12 cellular contexts compared by ENCODE assay signal in the genomic region with DNA sequence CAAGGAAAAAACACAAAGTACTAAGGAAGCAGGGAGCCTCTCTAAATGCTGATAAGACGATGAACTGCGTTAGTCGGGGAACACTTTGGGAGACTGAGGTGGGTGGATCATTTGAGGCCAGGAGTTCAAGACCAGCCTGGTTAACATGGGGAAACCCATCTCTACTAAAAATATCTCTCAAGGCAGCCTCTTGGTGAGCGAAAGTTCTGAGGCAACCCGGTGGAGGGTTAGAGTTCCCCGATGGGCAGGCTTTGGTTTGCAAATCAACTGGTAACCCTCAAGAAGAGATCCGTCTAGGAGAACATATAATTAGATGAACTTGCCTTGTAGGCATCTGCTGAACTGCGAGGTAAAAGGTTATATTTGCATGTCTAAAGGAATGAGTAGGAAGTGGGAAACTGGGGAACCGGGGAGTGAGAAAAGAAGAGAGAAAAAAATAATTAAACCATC. TPM values are rescaled to one million over a fixed set of nuclear protein-coding genes. Genes with fewer than 3 reads are reported as not detected.
DNase-seq lines count a peak whose midpoint lies in the region; ATAC-seq and TF ChIP-seq lines count a peak whose summit lies in the region.
"Had no signal": no experiment of that assay in that cellular context is flagged by ENCODE, and none has a peak within 500 bp of the region (broad histone marks: within the 10 kb centered on the region; RNA-seq: fewer than 3 reads in every experiment).

No MANE protein-coding gene starts in this region.

- H3K27ac ChIP-seq in endodermal cell (ENCODE audit: low read depth, low read length) = no peak overlapping the region

- H3K4me1 Mint-ChIP-seq in endodermal cell = peaks cover 48% of the 10 kb centered on the region
- peaks cover 14% of the 10 kb centered on the region for H3K4me1 Mint-ChIP-seq in activated T-cell treated with anti-CD3 and anti-CD28 coated beads, Interleukin-2, amount 50 U/mL, for 24 hours (ENCODE audit: low read depth)

- H3K9ac ChIP-seq in endodermal cell (ENCODE audit: extremely low read depth, low read length, poor library complexity, severe bottlenecking) = no peak overlapping the region

- H3K27me3 ChIP-seq in endodermal cell (ENCODE audit: control insufficient read depth, insufficient read depth, low read length, poor library complexity, severe bottlenecking) = no peaks in the 10 kb centered on the region

- no peak overlapping the region for H3K4me3 Mint-ChIP-seq in endodermal cell
- no peak overlapping the region for H3K4me3 Mint-ChIP-seq in activated T-cell treated with anti-CD3 and anti-CD28 coated beads, Interleukin-2, amount 50 U/mL, for 24 hours
- H3K4me3 Mint-ChIP-seq: activated T-cell treated with anti-CD3 and anti-CD28 coated beads, Interleukin-2, amount 50 U/mL, for 4 hours; CD4-positive, alpha-beta memory T cell had no signal

- DNase-seq in endodermal cell (no peak), pons (ENCODE audit: low spot score) (no peak), HCEC 1CT (no peak)
- DNase-seq in activated T-cell treated with anti-CD3 and anti-CD28 coated beads, Interleukin-2, amount 50 U/mL, for 24 hours = no peak
- DNase-seq: activated T-cell treated with anti-CD3 and anti-CD28 coated beads, Interleukin-2, amount 50 U/mL, for 4 hours; CD4-positive, alpha-beta memory T cell; NCI-H146 had no signal

- H3K9me3 Mint-ChIP-seq in endodermal cell = peaks cover 4% of the 10 kb centered on the region
- no peaks in the 10 kb centered on the region for H3K9me3 Mint-ChIP-seq in activated T-cell treated with anti-CD3 and anti-CD28 coated beads, Interleukin-2, amount 50 U/mL, for 24 hours
- H3K9me3 Mint-ChIP-seq: activated T-cell treated with anti-CD3 and anti-CD28 coated beads, Interleukin-2, amount 50 U/mL, for 4 hours; CD4-positive, alpha-beta memory T cell had no signal

- ATAC-seq in GM18511 (IDR thresholded peaks at IDR 0.05; ENCODE audit: unreplicated experiment) = peak; percentile 65
- peak; percentile 52 for ATAC-seq in GM21526 (IDR thresholded peaks at IDR 0.05; ENCODE audit: low FRiP score, unreplicated experiment)
- ATAC-seq in HG03108 (IDR thresholded peaks at IDR 0.05; ENCODE audit: unreplicated experiment) = peak; percentile 48
- no peak for ATAC-seq in HG03342 (IDR thresholded peaks at IDR 0.05; ENCODE audit: unreplicated experiment)
- ATAC-seq: activated T-cell treated with anti-CD3 and anti-CD28 coated beads, Interleukin-2, amount 50 U/mL, for 4 hours had no signal

- H3K9me3 ChIP-seq in endodermal cell (ENCODE audit: control insufficient read depth, low read length) = peaks cover 11% of the 10 kb centered on the region

- H3K4me1 ChIP-seq in endodermal cell (ENCODE audit: control insufficient read depth, insufficient read depth, low read length) = peaks cover 3% of the 10 kb centered on the region

- peak overlapping the region; percentile 40 for H3K27ac Mint-ChIP-seq in endodermal cell
- H3K27ac Mint-ChIP-seq in activated T-cell treated with anti-CD3 and anti-CD28 coated beads, Interleukin-2, amount 50 U/mL, for 24 hours = no peak overlapping the region
- H3K27ac Mint-ChIP-seq: CD4-positive, alpha-beta memory T cell had no signal

- peak overlapping the region; percentile 16 for H3K4me3 ChIP-seq in endodermal cell (ENCODE audit: low read length)
- H3K4me3 ChIP-seq: smooth muscle cell had no signal

- WGBS in endodermal cell (ENCODE audit: insufficient coverage in 1 of 2, insufficient read length in 1 of 2), 2 experiments = 56 to 60% methylated on average over 8 to 9 of the region's 9 CpGs

- no peaks in the 10 kb centered on the region for H3K27me3 Mint-ChIP-seq in endodermal cell (ENCODE audit: insufficient read depth)
- no peaks in the 10 kb centered on the region for H3K27me3 Mint-ChIP-seq in activated T-cell treated with anti-CD3 and anti-CD28 coated beads, Interleukin-2, amount 50 U/mL, for 24 hours
- H3K27me3 Mint-ChIP-seq: CD4-positive, alpha-beta memory T cell had no signal

- no peaks in the 10 kb centered on the region for H3K36me3 ChIP-seq in endodermal cell (ENCODE audit: control insufficient read depth, insufficient read depth, low read length)

- H3K36me3 Mint-ChIP-seq in endodermal cell (ENCODE audit: low read depth) = no peaks in the 10 kb centered on the region
- no peaks in the 10 kb centered on the region for H3K36me3 Mint-ChIP-seq in activated T-cell treated with anti-CD3 and anti-CD28 coated beads, Interleukin-2, amount 50 U/mL, for 24 hours (ENCODE audit: low read depth)
- H3K36me3 Mint-ChIP-seq: CD4-positive, alpha-beta memory T cell had no signal

- TF ChIP-seq CTCF in endodermal cell (conservative IDR thresholded peaks at IDR 0.05) = no peak

RNA-seq across cellular contexts. Expression of gene WSB1, which starts 44.6 kb away (rescaled TPM):
- 100 to 1,000 TPM; 236 to 270 TPM for total RNA-seq in endodermal cell
- 364 TPM for polyA plus RNA-seq in endodermal cell (2013, experiment 1 of 2)
- polyA plus RNA-seq in endodermal cell (2013, experiment 2 of 2) = 298 TPM
